8 cellular contexts compared by ENCODE assay signal in the genomic region with DNA sequence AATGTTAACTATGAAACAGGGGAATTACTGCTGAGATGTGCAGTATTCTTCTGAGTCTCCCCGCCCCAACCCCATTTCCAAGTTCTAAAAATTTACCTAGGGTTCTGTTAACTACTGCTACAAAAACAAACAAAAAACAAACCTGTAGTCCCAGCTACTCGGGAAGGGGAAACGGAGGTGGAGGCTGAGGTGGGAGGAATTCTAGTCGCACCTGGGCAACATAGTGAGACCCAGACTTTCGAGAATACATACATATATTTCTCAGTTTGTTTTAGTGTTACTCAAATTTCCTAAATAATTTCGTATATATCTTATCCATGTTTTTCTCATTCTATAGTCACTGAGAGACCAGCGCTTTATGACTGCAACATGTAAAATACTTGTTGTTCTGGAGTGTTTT. TPM values are rescaled to one million over a fixed set of nuclear protein-coding genes. Genes with fewer than 3 reads are reported as not detected.
DNase-seq lines count a peak whose midpoint lies in the region; ATAC-seq and TF ChIP-seq lines count a peak whose summit lies in the region.

No MANE protein-coding gene starts in this region.

- WGBS in mammary epithelial cell (ENCODE audit: low coverage, missing lambda C conversion rate): 8% methylated on average over 7 of the region's 7 CpGs

- no peaks in the 10 kb centered on the region for H4K20me1 ChIP-seq in mammary epithelial cell (ENCODE audit: insufficient read depth, low read length)

- peak overlapping the region; percentile 96 for H2AFZ ChIP-seq in mammary epithelial cell (ENCODE audit: low read depth, low read length)

- TSS peak; percentile 38 for BruUV-seq in mammary epithelial cell (replicated peaks; lab: Mats Ljungman, UMichigan)

- in situ Hi-C loops in mammary epithelial cell (cut with MboI; ENCODE audit: low sequenced_read_pairs in 2 of 2): loop anchor here in 1 of 2 donors (5.0 kb wide), 1 partner anchor 132 kb away; no protein-coding TSS in a partner anchor

- dilution Hi-C loops in mammary epithelial cell (cut with HindIII; ENCODE audit: low sequenced_read_pairs): no loop called here

- TF ChIP-seq CTCF in left ventricle myocardium inferior (IDR thresholded peaks at IDR 0.05; ENCODE audit: borderline replicate concordance): no peak
- TF ChIP-seq CTCF in mammary epithelial cell (conservative IDR thresholded peaks at IDR 0.05 in 1 of 2, IDR thresholded peaks at IDR 0.05 in 1 of 2; ENCODE audit: extremely low read depth in 1 of 2, insufficient read depth in 1 of 2, low read depth in 1 of 2, low read length in 2 of 2): no peak
- no peak for TF ChIP-seq CTCF in mucosa of descending colon (IDR thresholded peaks at IDR 0.05)

- intact Hi-C loops in left ventricle myocardium inferior (cut with micrococcal nuclease) (no loop called here), Right ventricle myocardium superior (cut with DNase I) (loop anchor here (10.0 kb wide), 1 partner anchor 140 kb away; no protein-coding TSS in a partner anchor), mammary epithelial cell (cut with micrococcal nuclease) (loop anchor here (10.0 kb wide), 1 partner anchor 750 kb away; no protein-coding TSS in a partner anchor), mucosa of descending colon (cut with DNase I, micrococcal nuclease) (no loop called here)

- H3K4me1 ChIP-seq in left ventricle myocardium inferior: peaks cover 54% of the 10 kb centered on the region
- H3K4me1 ChIP-seq in mammary epithelial cell (ENCODE audit: insufficient read depth, low read length): peaks cover 26% of the 10 kb centered on the region
- peaks cover 28% of the 10 kb centered on the region for H3K4me1 ChIP-seq in mucosa of descending colon (ENCODE audit: low read depth)

- H3K27ac ChIP-seq in left ventricle myocardium inferior (replicated peaks) (peak overlapping the region; percentile 98), mammary epithelial cell (ENCODE audit: insufficient read depth, low read depth, low read length) (peak overlapping the region; percentile 83)

- ATAC-seq in Right ventricle myocardium superior (ENCODE audit: poor library complexity) (no peak), mucosa of descending colon (no peak), GM19328 (IDR thresholded peaks at IDR 0.05; ENCODE audit: unreplicated experiment) (no peak)

- H3K27me3 ChIP-seq in left ventricle myocardium inferior (ENCODE audit: low read depth) (no peaks in the 10 kb centered on the region), mammary epithelial cell (ENCODE audit: insufficient read depth, low read length) (no peaks in the 10 kb centered on the region)

- H3K9ac ChIP-seq in mammary epithelial cell (ENCODE audit: insufficient read depth, low read length): peak overlapping the region; percentile 80

- no peak for DNase-seq in left ventricle myocardium inferior
- no peak for DNase-seq in Right ventricle myocardium superior
- DNase-seq in mammary epithelial cell: no peak
- peak in 1 of 3 donors; percentile 21 for DNase-seq in mucosa of descending colon
- DNase-seq in AG08396 (ENCODE audit: low spot score): no peak
- DNase-seq in NCI-H2107 (lab: John Stamatoyannopoulos, UW): no peak
- DNase-seq in T1000 (lab: John Stamatoyannopoulos, UW): no peak

- no peaks in the 10 kb centered on the region for H3K36me3 ChIP-seq in left ventricle myocardium inferior
- H3K36me3 ChIP-seq in mammary epithelial cell (ENCODE audit: insufficient read depth, low read length): no peaks in the 10 kb centered on the region
- H3K36me3 ChIP-seq in mucosa of descending colon (ENCODE audit: low read depth): no peaks in the 10 kb centered on the region

- H3K4me2 ChIP-seq in mammary epithelial cell (ENCODE audit: insufficient read depth, low read depth, low read length): peak overlapping the region; percentile 81

- peaks cover 47% of the 10 kb centered on the region for H3K79me2 ChIP-seq in mammary epithelial cell (ENCODE audit: insufficient read depth, low read length)

- H3K4me3 ChIP-seq in left ventricle myocardium inferior (peak overlapping the region; percentile 80), mammary epithelial cell (replicated peaks in 1 of 3; ENCODE audit: insufficient read depth in 1 of 3, low read depth in 2 of 3, low read length in 3 of 3) (peak overlapping the region; percentile 75 to 81 (median 80)), mucosa of descending colon (peak overlapping the region; percentile 65)

- no peaks in the 10 kb centered on the region for H3K9me3 ChIP-seq in left ventricle myocardium inferior (replicated peaks)
- H3K9me3 ChIP-seq in mammary epithelial cell (replicated peaks; ENCODE audit: insufficient read depth, low read length): no peaks in the 10 kb centered on the region
- no peaks in the 10 kb centered on the region for H3K9me3 ChIP-seq in mucosa of descending colon

- CTCF ChIA-PET in mammary epithelial cell (lab: Charles Lee; ENCODE audit: low non-redundant PET): no interaction called here

RNA-seq across cellular contexts. Expression of a gene that starts 1.0 kb away (rescaled TPM):
- total RNA-seq in left ventricle myocardium inferior (27.8 TPM), Right ventricle myocardium superior (22.6 TPM), mammary epithelial cell (10 to 100 TPM; 23.8 to 27.3 TPM), mucosa of descending colon (10 to 100 TPM; 38.8 to 45.8 (median 41.7) TPM)
- 6.8 TPM for polyA plus RNA-seq in mammary epithelial cell
- polyA minus RNA-seq in mammary epithelial cell: 3.2 TPM

Comparison
In these comparisons a context has a peak if more than half of its experiments do, and no peak if none do; other contexts are left out.
1. intact Hi-C loops: an anchor here in Right ventricle myocardium superior (10.0 kb wide) and mammary epithelial cell (10.0 kb wide); none called in left ventricle myocardium inferior and mucosa of descending colon.